Comparison of ENCODE assay signal across 13 cellular contexts in genomic region chr18:31289446-31289845, GRCh38. TPM values are rescaled to one million over a fixed set of nuclear protein-coding genes. Genes with fewer than 3 reads are reported as not detected.
"Had no signal": no experiment of that assay in that cellular context is flagged by ENCODE, and none has a peak within 500 bp of the region (broad histone marks: within the 10 kb centered on the region; RNA-seq: fewer than 3 reads in every experiment).

No MANE protein-coding gene starts in this region.

RNA-seq across cellular contexts. Expression of gene DSG1, which starts 28.5 kb away (rescaled TPM):
- total RNA-seq: activated naive CD4-positive, alpha-beta T cell treated with anti-CD3 and anti-CD28 coated beads for 36 hours; activated naive CD4-positive, alpha-beta T cell treated with anti-CD3 and anti-CD28 coated beads, Interleukin-2, amount 50 U/mL, for 72 hours; activated naive CD8-positive, alpha-beta T cell treated with anti-CD3 and anti-CD28 coated beads for 36 hours; activated naive CD8-positive, alpha-beta T cell treated with anti-CD3 and anti-CD28 coated beads, Interleukin-2, amount 10 ng/mL, durations not matched to agents 7 days and 5 days; activated T-cell treated with anti-CD3 and anti-CD28 coated beads, Interleukin-2, amount 50 U/mL, for 4 hours; activated T-cell treated with anti-CD3 and anti-CD28 coated beads, Interleukin-2, amount 50 U/mL, for 72 hours; activated T-helper 1 cell treated with anti-CD3 and anti-CD28 coated beads, Interleukin-12 subunit alpha, Interleukin-12 subunit beta, Interleukin-2, Interleukin-4 antibody, amounts not matched to agents 30 ng/mL and 10 ng/mL and 1 ng/mL, durations not matched to agents 14 hours and 24 hours and 36 hours; activated T-helper 17 cell treated with anti-CD3 and anti-CD28 coated beads, Interleukin-2, amount 50 U/mL, for 72 hours; activated T-helper 2 cell treated with anti-CD3 and anti-CD28 coated beads, Interferon-gamma antibody, Interleukin-2, Interleukin-4, amounts not matched to agents 10 μg/mL and 5 μg/mL and 100 μg/mL, durations not matched to agents 14 hours and 24 hours and 36 hours; adrenal gland; aorta; ascending aorta; cardiac muscle cell had no signal
- polyA plus RNA-seq: aorta, cardiac muscle cell had no signal
